In the genomic region with DNA sequence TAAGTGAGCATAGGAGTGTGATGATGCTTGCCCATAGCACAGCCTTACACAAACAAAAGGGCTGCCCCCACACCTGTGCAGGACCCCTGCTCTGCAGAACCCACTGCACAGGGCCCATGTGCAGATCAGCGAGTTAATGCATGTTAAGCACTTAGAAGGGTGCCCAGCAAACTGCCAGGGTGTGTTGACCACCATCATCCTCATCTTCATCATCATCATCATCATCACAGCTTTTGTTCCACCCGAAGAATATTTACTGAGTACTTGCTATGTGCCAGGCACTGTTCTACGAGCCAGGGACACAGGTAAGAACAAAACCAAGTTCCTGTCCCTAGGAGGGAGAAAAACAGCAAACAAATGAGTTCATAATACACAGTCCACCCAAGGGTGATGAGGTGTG, we compare ENCODE assay signal across 26 cellular contexts. TPM values are rescaled to one million over a fixed set of nuclear protein-coding genes. Genes with fewer than 3 reads are reported as not detected.
"Had no signal": no experiment of that assay in that cellular context is flagged by ENCODE, and none has a peak within 500 bp of the region (broad histone marks: within the 10 kb centered on the region; RNA-seq: fewer than 3 reads in every experiment).

No MANE protein-coding gene starts in this region.

- ATAC-seq: natural killer cell; pancreas; right cardiac atrium; stimulated activated memory B cell treated with anti-CD40 and anti-IgM and Interleukin-4, amounts not matched to agents 10 μg/mL and 1 μg/mL and 100 μg/mL, for 72 hours; stimulated activated naive CD8-positive, alpha-beta T cell treated with anti-CD3 and anti-CD28 coated beads, Interleukin-15, amount 100 ng/mL, for 72 hours had no signal

- FAIRE-seq: islet of Langerhans, pancreas, small intestine had no signal

- H3K4me1 ChIP-seq: pancreas, prostate gland had no signal

- H3K4me3 ChIP-seq: left ventricle myocardium inferior, lung, pancreas, prostate gland, sigmoid colon, spleen, tibial nerve, uterus had no signal

- H3K9me3 ChIP-seq: left ventricle myocardium inferior, pancreas, prostate gland, sigmoid colon, spleen, tibial nerve, uterus had no signal

- H3K4me1 Mint-ChIP-seq: immature natural killer cell; naive B cell; natural killer cell; stimulated activated memory B cell treated with anti-CD40 and anti-IgM and Interleukin-4, amounts not matched to agents 10 μg/mL and 1 μg/mL and 100 μg/mL, for 72 hours; stimulated activated naive CD8-positive, alpha-beta T cell treated with anti-CD3 and anti-CD28 coated beads, Interleukin-15, amount 100 ng/mL, for 72 hours had no signal

- H3K27ac Mint-ChIP-seq: immature natural killer cell; mesothelial cell of epicardium; naive B cell; natural killer cell; stimulated activated memory B cell treated with anti-CD40 and anti-IgM and Interleukin-4, amounts not matched to agents 10 μg/mL and 1 μg/mL and 100 μg/mL, for 72 hours; stimulated activated naive CD8-positive, alpha-beta T cell treated with anti-CD3 and anti-CD28 coated beads, Interleukin-15, amount 100 ng/mL, for 72 hours had no signal

- H3K9me3 Mint-ChIP-seq: immature natural killer cell; mesothelial cell of epicardium; natural killer cell; stimulated activated memory B cell treated with anti-CD40 and anti-IgM and Interleukin-4, amounts not matched to agents 10 μg/mL and 1 μg/mL and 100 μg/mL, for 72 hours; stimulated activated naive CD8-positive, alpha-beta T cell treated with anti-CD3 and anti-CD28 coated beads, Interleukin-15, amount 100 ng/mL, for 72 hours; type B pancreatic cell had no signal

- H3K36me3 ChIP-seq: left ventricle myocardium inferior, pancreas, prostate gland, sigmoid colon, spleen, tibial nerve, uterus had no signal

- DNase-seq: hypothalamus; immature natural killer cell; left ventricle myocardium inferior; mesendoderm; naive B cell; natural killer cell; nucleus accumbens; pancreas; right cardiac atrium; sigmoid colon; small intestine; spleen; stimulated activated CD4-positive, alpha-beta T cell treated with anti-CD3 and anti-CD28 coated beads, Interleukin-4, amount 100 ng/mL, for 24 hours; stimulated activated naive CD4-positive, alpha-beta T cell treated with Interleukin-2 at 50 U/mL for 16 hours; stimulated activated naive CD8-positive, alpha-beta T cell treated with anti-CD3 and anti-CD28 coated beads, Interleukin-15, amount 100 ng/mL, for 72 hours; substantia nigra; uterus had no signal

- H3K36me3 Mint-ChIP-seq: immature natural killer cell; mesothelial cell of epicardium; naive B cell; natural killer cell; stimulated activated memory B cell treated with anti-CD40 and anti-IgM and Interleukin-4, amounts not matched to agents 10 μg/mL and 1 μg/mL and 100 μg/mL, for 72 hours; type B pancreatic cell had no signal

- H3K4me3 Mint-ChIP-seq: immature natural killer cell; mesothelial cell of epicardium; naive B cell; natural killer cell; stimulated activated memory B cell treated with anti-CD40 and anti-IgM and Interleukin-4, amounts not matched to agents 10 μg/mL and 1 μg/mL and 100 μg/mL, for 72 hours; stimulated activated naive CD8-positive, alpha-beta T cell treated with anti-CD3 and anti-CD28 coated beads, Interleukin-15, amount 100 ng/mL, for 72 hours; type B pancreatic cell had no signal

- H3K27me3 ChIP-seq: pancreas, sigmoid colon, uterus had no signal

- H3K27ac ChIP-seq: left ventricle myocardium inferior, pancreas, prostate gland, spleen, tibial nerve, uterus had no signal

RNA-seq across cellular contexts. Expression of a gene that starts 11.9 kb away (rescaled TPM):
- total RNA-seq: natural killer cell, osteoblast had no signal
- polyA plus RNA-seq: immature natural killer cell, neural cell had no signal
